21 cellular contexts compared by ENCODE assay signal in genomic region chr13:30526612-30527217, GRCh38.
DNase-seq lines count a peak whose midpoint lies in the region; ATAC-seq, FAIRE-seq and TF ChIP-seq lines count a peak whose summit lies in the region.
"Had no signal": no experiment of that assay in that cellular context is flagged by ENCODE, and none has a peak within 500 bp of the region (broad histone marks: within the 10 kb centered on the region; RNA-seq: fewer than 3 reads in every experiment).

No MANE protein-coding gene starts in this region.

- CTCF ChIA-PET in HepG2 (lab: Yijun Ruan, JAX; ENCODE audit: low intra/inter-chr PET ratio, low total read pairs): no interaction called here
- CTCF ChIA-PET in H1 (lab: Charles Lee; ENCODE audit: partially characterized antibody): interaction anchor here (1.2 to 1.4 kb wide), 2 partner anchors 25 to 92 kb away, joined by 3 read pairs; no protein-coding TSS in a partner anchor

- H3K4me3 ChIP-seq in HepG2 (replicated peaks in 1 of 3; ENCODE audit: insufficient read depth in 1 of 3, low read depth in 2 of 3, low read length in 3 of 3): peak overlapping the region in 1 of 3 experiments; percentile 22; a peak in 1 of 6 replicates
- no peak overlapping the region for H3K4me3 ChIP-seq in right lobe of liver
- no peak overlapping the region for H3K4me3 ChIP-seq in H1 (ENCODE audit: extremely low read depth in 1 of 4, insufficient read depth in 2 of 4, low read depth in 3 of 4, low read length in 4 of 4)
- no peak overlapping the region for H3K4me3 ChIP-seq in coronary artery
- H3K4me3 ChIP-seq: A549, GM12878, HAP-1, vagina had no signal

- H3K4me2 ChIP-seq in HepG2 (ENCODE audit: low read depth, low read length) (peak overlapping the region; percentile 40), H1 (ENCODE audit: insufficient read depth in 1 of 2, low read depth in 2 of 2, low read length in 2 of 2) (no peak overlapping the region)
- H3K4me2 ChIP-seq: A549 had no signal

- H4K20me1 ChIP-seq in HepG2 (ENCODE audit: insufficient read depth, low read length): no peaks in the 10 kb centered on the region
- H4K20me1 ChIP-seq in H1 (replicated peaks in 1 of 2; ENCODE audit: control insufficient read depth in 1 of 2, insufficient read depth in 2 of 2, low read length in 2 of 2): no peaks in the 10 kb centered on the region

- TF ChIP-seq POLR2A in HepG2 (IDR thresholded peaks at IDR 0.05; ENCODE audit: insufficient read depth in 1 of 2, low read depth in 2 of 2, low read length in 2 of 2) (no peak), right lobe of liver (IDR thresholded peaks at IDR 0.05) (no peak), H1 (IDR thresholded peaks at IDR 0.05; ENCODE audit: control extremely low read depth in 1 of 2, low read depth in 2 of 2, low read length in 2 of 2) (no peak)

- H3K23me2 ChIP-seq in H1 (ENCODE audit: low read depth, low read length): 0 out of 2 replicates have a peak, but pooled peaks cover 2% of the 10 kb centered on the region

- no peak for FAIRE-seq in HepG2 (lab: Jason Lieb, UNC)
- no peak for FAIRE-seq in H1 (lab: Jason Lieb, UNC)
- FAIRE-seq: A549, D721Med, GM12878 had no signal

- H2BK5ac ChIP-seq in H1 (ENCODE audit: low read depth, low read length): no peak overlapping the region

- H3K23ac ChIP-seq in H1 (ENCODE audit: insufficient read length): no peak overlapping the region

- no TSS peak for BruUV-seq in HepG2 (replicated peaks; lab: Mats Ljungman, UMichigan)

- no peak for TF ChIP-seq CTCF in HepG2 (CRISPR knock-in tag; IDR thresholded peaks at IDR 0.05)
- no peak for TF ChIP-seq CTCF in right lobe of liver (IDR thresholded peaks at IDR 0.05)
- no peak for TF ChIP-seq CTCF in H1 (IDR thresholded peaks at IDR 0.05; ENCODE audit: control extremely low read depth in 1 of 3, insufficient read depth in 1 of 3, low read depth in 1 of 3, low read length in 3 of 3)
- no peak for TF ChIP-seq CTCF in coronary artery (IDR thresholded peaks at IDR 0.05)

- H4K91ac ChIP-seq in H1 (replicated peaks; ENCODE audit: insufficient read length, low read length): no peak overlapping the region

- H3K4me1 ChIP-seq in HepG2 (ENCODE audit: insufficient read depth, low read length): peaks cover 14% of the 10 kb centered on the region
- H3K4me1 ChIP-seq in right lobe of liver: no peaks in the 10 kb centered on the region
- peaks cover 0 to 3% (median 0%) of the 10 kb centered on the region in 4 experiments; a peak in 1 of 7 replicates for H3K4me1 ChIP-seq in H1 (replicated peaks in 1 of 4; ENCODE audit: control insufficient read depth in 3 of 4, insufficient read depth in 4 of 4, low read length in 3 of 4)
- H3K4me1 ChIP-seq: HAP-1 had no signal

- no peak overlapping the region for H3K18ac ChIP-seq in H1 (ENCODE audit: extremely low read depth, low read length)

- H3K4ac ChIP-seq in H1 (replicated peaks; ENCODE audit: insufficient read length, low read depth, low read length): no peak overlapping the region

- POLR2A ChIA-PET in HepG2 (lab: Yijun Ruan, JAX) (no interaction called here), H1 (lab: Charles Lee; ENCODE audit: partially characterized antibody) (interaction anchor here (1.2 to 1.4 kb wide), 2 partner anchors 12 to 64 kb away, joined by 3 to 4 read pairs; no protein-coding TSS in a partner anchor)

- no peak overlapping the region for H3K27ac ChIP-seq in HepG2 (ENCODE audit: extremely low read length, insufficient read depth, low read length)
- no peak overlapping the region for H3K27ac ChIP-seq in right lobe of liver
- no peak overlapping the region for H3K27ac ChIP-seq in H1 (ENCODE audit: low read depth, low read length)
- H3K27ac ChIP-seq in coronary artery: no peak overlapping the region
- H3K27ac ChIP-seq: A549, vagina had no signal

- H2AFZ ChIP-seq in HepG2 (ENCODE audit: low read length) (peak overlapping the region; percentile 21), H1 (ENCODE audit: low read length) (0 out of 2 replicates have a peak overlapping the region, but pooled peaks have one; percentile 40)

- no peak overlapping the region for H2BK12ac ChIP-seq in H1 (ENCODE audit: low read depth, low read length)

- peak; percentile 4 for DNase-seq in HepG2 (ENCODE audit: low spot score)
- no peak for DNase-seq in right lobe of liver
- no peak for DNase-seq in H1 (ENCODE audit: low read depth in 1 of 2, low spot score in 2 of 2)
- peak; percentile 68 for DNase-seq in left kidney (ENCODE audit: low read depth, low spot score)
- no peak for DNase-seq in coronary artery (ENCODE audit: low spot score)
- DNase-seq in stimulated activated CD4-positive, alpha-beta T cell treated with anti-CD3 and anti-CD28 coated beads, Interleukin-4, amount 100 ng/mL, for 24 hours: no peak
- DNase-seq: activated B cell treated with CpG ODN at 0.5 μM for 24 hours; activated T-cell treated with anti-CD3 and anti-CD28 coated beads, Interleukin-2, amount 50 U/mL, for 48 hours; C1 segment of cervical spinal cord; naive thymus-derived CD8-positive, alpha-beta T cell; NCI-H1436; SIG-M5 had no signal

- no peaks in the 10 kb centered on the region for H3K9me3 ChIP-seq in HepG2 (ENCODE audit: low read length)
- H3K9me3 ChIP-seq in right lobe of liver: no peaks in the 10 kb centered on the region
- no peaks in the 10 kb centered on the region for H3K9me3 ChIP-seq in H1 (ENCODE audit: insufficient read depth in 2 of 2, low read depth in 1 of 2, low read length in 1 of 2)
- H3K9me3 ChIP-seq: A549, HAP-1, vagina had no signal

- H3K27me3 ChIP-seq in HepG2 (ENCODE audit: control insufficient read depth in 1 of 2, insufficient read depth in 2 of 2, low read length in 2 of 2) (peaks cover 0 to 7% of the 10 kb centered on the region in 2 experiments; a peak in 1 of 5 replicates), right lobe of liver (no peaks in the 10 kb centered on the region), H1 (replicated peaks in 1 of 4; ENCODE audit: control insufficient read depth in 3 of 4, extremely low read depth in 1 of 4, insufficient read depth in 3 of 4, low read length in 3 of 4) (no peaks in the 10 kb centered on the region)
- H3K27me3 ChIP-seq: vagina had no signal

- intact Hi-C loops in HepG2 (cut with micrococcal nuclease; ENCODE audit: unreplicated experiment) (no loop called here), right lobe of liver (cut with DNase I) (no loop called here)

- H2AK5ac ChIP-seq in H1 (ENCODE audit: low read depth, low read length): no peak overlapping the region

- H3K36me3 ChIP-seq in HepG2 (replicated peaks in 1 of 2; ENCODE audit: control insufficient read depth in 1 of 2, insufficient read depth in 2 of 2, low read length in 2 of 2) (no peaks in the 10 kb centered on the region; a peak in 1 of 5 replicates), right lobe of liver (no peaks in the 10 kb centered on the region), H1 (ENCODE audit: control insufficient read depth in 2 of 4, insufficient read depth in 4 of 4, low read length in 3 of 4) (no peaks in the 10 kb centered on the region)
- H3K36me3 ChIP-seq: HAP-1, vagina had no signal

- H4K8ac ChIP-seq in H1 (ENCODE audit: extremely low read depth, insufficient read depth, low read length): no peak overlapping the region

- no peaks in the 10 kb centered on the region for H3K79me1 ChIP-seq in H1 (ENCODE audit: low read depth, low read length)

- H3K9ac ChIP-seq in HepG2 (ENCODE audit: insufficient read depth, low read depth, low read length): no peak overlapping the region
- H3K9ac ChIP-seq in H1 (replicated peaks in 1 of 4; ENCODE audit: extremely low read depth in 1 of 4, low read depth in 3 of 4, low read length in 3 of 4): no peak overlapping the region

- H3K79me2 ChIP-seq in HepG2 (ENCODE audit: insufficient read depth, low read length) (no peaks in the 10 kb centered on the region), H1 (ENCODE audit: control insufficient read depth in 1 of 2, insufficient read depth in 2 of 2, low read length in 2 of 2) (no peaks in the 10 kb centered on the region)

- H2BK120ac ChIP-seq in H1 (replicated peaks; ENCODE audit: low read depth, low read length): no peak overlapping the region

- in situ Hi-C loops in HepG2 (cut with HindIII; ENCODE audit: extremely low pct_ligation_motif_present, low pct_unique_long_range_greater_than_20kb): no loop called here

- no peak overlapping the region for H2BK15ac ChIP-seq in H1 (ENCODE audit: low read length)

- no peak for TF ChIP-seq EP300 in HepG2 (IDR thresholded peaks at IDR 0.05; ENCODE audit: low read depth in 2 of 2, low read length in 2 of 2)
- no peak for TF ChIP-seq EP300 in HepG2 (CRISPR knock-in tag; IDR thresholded peaks at IDR 0.05; ENCODE audit: borderline replicate concordance)
- no peak for TF ChIP-seq EP300 in H1 (IDR thresholded peaks at IDR 0.05; ENCODE audit: borderline replicate concordance in 1 of 2, low read depth in 2 of 2, low read length in 2 of 2)

- peak; percentile 81 for ATAC-seq in HepG2
- no peak for ATAC-seq in right lobe of liver
- no peak for ATAC-seq in GM21528 (IDR thresholded peaks at IDR 0.05; ENCODE audit: low FRiP score, unreplicated experiment)
- ATAC-seq in HG02623 (IDR thresholded peaks at IDR 0.05; ENCODE audit: unreplicated experiment): no peak
- ATAC-seq: A549; activated naive CD4-positive, alpha-beta T cell treated with anti-CD3 and anti-CD28 coated beads, Interleukin-2, amount 50 U/mL, for 72 hours; esophagus mucosa; GM12878; naive thymus-derived CD8-positive, alpha-beta T cell had no signal

- H3K14ac ChIP-seq in H1 (ENCODE audit: insufficient read length): no peak overlapping the region

- no peak overlapping the region for H4K5ac ChIP-seq in H1 (ENCODE audit: insufficient read length, low read depth, low read length)

- WGBS in HepG2 (ENCODE audit: low lambda C conversion rate): 35% methylated on average over 12 of the region's 16 CpGs
- WGBS in right lobe of liver (ENCODE audit: insufficient coverage, low coverage, low lambda C conversion rate, missing lambda C conversion rate): 88% methylated on average over 10 of the region's 16 CpGs
- WGBS in H1 (ENCODE audit: extremely low coverage in 1 of 2, insufficient coverage in 1 of 2, insufficient read length in 1 of 2, insufficient replicate concordance in 2 of 2, low coverage in 1 of 2, low lambda C conversion rate in 2 of 2, missing lambda C conversion rate in 1 of 2), 2 experiments: 91% methylated on average over 16 of the region's 16 CpGs; no CpG with 5 or more reads in 1 of the 2 experiments

- no peak overlapping the region for H2BK20ac ChIP-seq in H1 (ENCODE audit: low read length)

- TF ChIP-seq RAD21 in HepG2 (CRISPR knock-in tag; IDR thresholded peaks at IDR 0.05) (no peak), H1 (IDR thresholded peaks at IDR 0.05 in 1 of 2, conservative IDR thresholded peaks at IDR 0.05 in 1 of 2; ENCODE audit: low read depth in 2 of 2, low read length in 2 of 2) (no peak)

- no peak overlapping the region for H3K56ac ChIP-seq in H1 (replicated peaks; ENCODE audit: insufficient read length, low read depth, low read length)

TF ChIP-seq in HepG2, 621 proteins besides CTCF, POLR2A, EP300 and RAD21 (continues in another document):
- TF ChIP-seq ZNF782 (CRISPR knock-in tag; IDR thresholded peaks at IDR 0.05; ENCODE audit: borderline replicate concordance) (no peak), MEIS1 (CRISPR knock-in tag; IDR thresholded peaks at IDR 0.05; ENCODE audit: borderline replicate concordance) (no peak)

TF ChIP-seq in H1, 55 proteins besides CTCF, POLR2A, EP300 and RAD21 (continues in another document):
- TF ChIP-seq SUZ12 (IDR thresholded peaks at IDR 0.05; ENCODE audit: low read length): no peak

Comparison
In these comparisons a context has a peak if more than half of its experiments do, and no peak if none do; other contexts are left out.
1. DNase-seq: peak in HepG2 (single experiment) and left kidney (single experiment); none in right lobe of liver (0 of 3), H1 (0 of 2), coronary artery (single experiment) and stimulated activated CD4-positive, alpha-beta T cell treated with anti-CD3 and anti-CD28 coated beads, Interleukin-4, amount 100 ng/mL, for 24 hours (single experiment).